Comparison of ENCODE assay signal across 25 cellular contexts in genomic region chr3:134803652-134804051, GRCh38. TPM values are rescaled to one million over a fixed set of nuclear protein-coding genes. Genes with fewer than 3 reads are reported as not detected.
DNase-seq lines count a peak whose midpoint lies in the region; ATAC-seq lines count a peak whose summit lies in the region.
"Had no signal": no experiment of that assay in that cellular context is flagged by ENCODE, and none has a peak within 500 bp of the region (broad histone marks: within the 10 kb centered on the region; RNA-seq: fewer than 3 reads in every experiment).

No MANE protein-coding gene starts in this region.

- peaks cover 11% of the 10 kb centered on the region for H3K36me3 Mint-ChIP-seq in T-helper 1 cell treated with Interleukin-12 subunit alpha and Interleukin-12 subunit beta and Interleukin-4 antibody, amounts not matched to agents 30 μg/mL and 1 μg/mL, for 36 hours (ENCODE audit: low read depth)
- H3K36me3 Mint-ChIP-seq in activated T-helper 1 cell treated with anti-CD3 and anti-CD28 coated beads, Interleukin-12 subunit alpha, Interleukin-12 subunit beta, Interleukin-2, Interleukin-4 antibody, amounts not matched to agents 30 ng/mL and 10 ng/mL and 1 ng/mL, durations not matched to agents 14 hours and 24 hours and 36 hours (ENCODE audit: low read depth), result peaks cover 9% of the 10 kb centered on the region
- H3K36me3 Mint-ChIP-seq: CD8-positive, alpha-beta T cell had no signal

- intact Hi-C loops in activated T-helper 1 cell treated with anti-CD3 and anti-CD28 coated beads, Interleukin-12 subunit alpha, Interleukin-12 subunit beta, Interleukin-2, Interleukin-4 antibody, amounts not matched to agents 30 ng/mL and 10 ng/mL and 1 ng/mL, durations not matched to agents 14 hours and 24 hours and 36 hours (cut with micrococcal nuclease), result loop anchor here (1.0 to 10.0 kb wide), 7 partner anchors 8 to 1394 kb away; partner anchors contain the start of genes ANAPC13, CEP63, EPHB1 and MSL2
- intact Hi-C loops in left ventricle myocardium superior (cut with micrococcal nuclease), result no loop called here

- ATAC-seq in GM18873 (IDR thresholded peaks at IDR 0.05; ENCODE audit: low FRiP score, unreplicated experiment) (no peak), left ventricle myocardium superior (no peak), GM21526 (IDR thresholded peaks at IDR 0.05; ENCODE audit: low FRiP score, unreplicated experiment) (no peak)
- ATAC-seq: CD8-positive, alpha-beta T cell; HepG2; K562 had no signal

- peaks cover 41% of the 10 kb centered on the region for H3K4me1 Mint-ChIP-seq in T-helper 1 cell treated with Interleukin-12 subunit alpha and Interleukin-12 subunit beta and Interleukin-4 antibody, amounts not matched to agents 30 μg/mL and 1 μg/mL, for 36 hours (ENCODE audit: low read depth)
- peaks cover 76% of the 10 kb centered on the region for H3K4me1 Mint-ChIP-seq in activated T-helper 1 cell treated with anti-CD3 and anti-CD28 coated beads, Interleukin-12 subunit alpha, Interleukin-12 subunit beta, Interleukin-2, Interleukin-4 antibody, amounts not matched to agents 30 ng/mL and 10 ng/mL and 1 ng/mL, durations not matched to agents 14 hours and 24 hours and 36 hours (ENCODE audit: low read depth)

- H3K4me3 Mint-ChIP-seq in T-helper 1 cell treated with Interleukin-12 subunit alpha and Interleukin-12 subunit beta and Interleukin-4 antibody, amounts not matched to agents 30 μg/mL and 1 μg/mL, for 36 hours, result peak overlapping the region; percentile 3
- no peak overlapping the region for H3K4me3 Mint-ChIP-seq in activated T-helper 1 cell treated with anti-CD3 and anti-CD28 coated beads, Interleukin-12 subunit alpha, Interleukin-12 subunit beta, Interleukin-2, Interleukin-4 antibody, amounts not matched to agents 30 ng/mL and 10 ng/mL and 1 ng/mL, durations not matched to agents 14 hours and 24 hours and 36 hours
- H3K4me3 Mint-ChIP-seq: CD8-positive, alpha-beta T cell; H9; HFFc6 had no signal

- in situ Hi-C loops in G401 (cut with HindIII; ENCODE audit: low sequenced_read_pairs), result no loop called here

- peaks cover 31% of the 10 kb centered on the region for H3K27me3 Mint-ChIP-seq in T-helper 1 cell treated with Interleukin-12 subunit alpha and Interleukin-12 subunit beta and Interleukin-4 antibody, amounts not matched to agents 30 μg/mL and 1 μg/mL, for 36 hours (ENCODE audit: low read depth)
- peaks cover 23% of the 10 kb centered on the region for H3K27me3 Mint-ChIP-seq in activated T-helper 1 cell treated with anti-CD3 and anti-CD28 coated beads, Interleukin-12 subunit alpha, Interleukin-12 subunit beta, Interleukin-2, Interleukin-4 antibody, amounts not matched to agents 30 ng/mL and 10 ng/mL and 1 ng/mL, durations not matched to agents 14 hours and 24 hours and 36 hours (ENCODE audit: insufficient read depth)

- peak overlapping the region; percentile 47 for H3K27ac Mint-ChIP-seq in T-helper 1 cell treated with Interleukin-12 subunit alpha and Interleukin-12 subunit beta and Interleukin-4 antibody, amounts not matched to agents 30 μg/mL and 1 μg/mL, for 36 hours
- peak overlapping the region; percentile 22 for H3K27ac Mint-ChIP-seq in activated T-helper 1 cell treated with anti-CD3 and anti-CD28 coated beads, Interleukin-12 subunit alpha, Interleukin-12 subunit beta, Interleukin-2, Interleukin-4 antibody, amounts not matched to agents 30 ng/mL and 10 ng/mL and 1 ng/mL, durations not matched to agents 14 hours and 24 hours and 36 hours
- H3K27ac Mint-ChIP-seq: CD8-positive, alpha-beta T cell; H9; HFFc6 had no signal

- peaks cover 4% of the 10 kb centered on the region for H3K9me3 Mint-ChIP-seq in T-helper 1 cell treated with Interleukin-12 subunit alpha and Interleukin-12 subunit beta and Interleukin-4 antibody, amounts not matched to agents 30 μg/mL and 1 μg/mL, for 36 hours
- peaks cover 10% of the 10 kb centered on the region for H3K9me3 Mint-ChIP-seq in activated T-helper 1 cell treated with anti-CD3 and anti-CD28 coated beads, Interleukin-12 subunit alpha, Interleukin-12 subunit beta, Interleukin-2, Interleukin-4 antibody, amounts not matched to agents 30 ng/mL and 10 ng/mL and 1 ng/mL, durations not matched to agents 14 hours and 24 hours and 36 hours
- H3K9me3 Mint-ChIP-seq: CD8-positive, alpha-beta T cell; H9; HFFc6 had no signal

- DNase-seq in T-helper 1 cell, result no peak
- peak; percentile 0 for DNase-seq in G401 (ENCODE audit: low spot score)
- DNase-seq in activated T-helper 1 cell treated with anti-CD3 and anti-CD28 coated beads, Interleukin-12 subunit alpha, Interleukin-12 subunit beta, Interleukin-2, Interleukin-4 antibody, amounts not matched to agents 30 ng/mL and 10 ng/mL and 1 ng/mL, durations not matched to agents 14 hours and 24 hours and 36 hours (ENCODE audit: low spot score), result no peak
- DNase-seq in left kidney (ENCODE audit: low read depth, low spot score), result peak; percentile 22
- DNase-seq in left ventricle myocardium superior, result no peak
- DNase-seq: ACHN, GDM1, GM23248, H9, HFFc6, MM.1S, NCI-H1048, NCI-H1436, NCI-H1930, NCI-H510A treated with DMSO at 0.1 percent for 48 hours, NCI-H748 treated with DMSO at 0.1 percent for 48 hours, SHP77 treated with DMSO at 0.1 percent for 48 hours, SK-N-SH had no signal

RNA-seq across cellular contexts. Expression of gene EPHB1, which starts 8.6 kb away (rescaled TPM):
- total RNA-seq in G401 (2014; rRNA removed; shearing (Covaris generic)), result not detected in 2 replicates
- 5.0 and 5.2 TPM in 2 replicates for total RNA-seq in activated T-helper 1 cell treated with anti-CD3 and anti-CD28 coated beads, Interleukin-12 subunit alpha, Interleukin-12 subunit beta, Interleukin-2, Interleukin-4 antibody, amounts not matched to agents 30 ng/mL and 10 ng/mL and 1 ng/mL, durations not matched to agents 14 hours and 24 hours and 36 hours
- 1.8 TPM for total RNA-seq in left ventricle myocardium superior
- total RNA-seq: CD8-positive, alpha-beta T cell; HT-29 had no signal

Comparison
In these comparisons a context has a peak if more than half of its experiments do, and no peak if none do; other contexts are left out.
1. DNase-seq: peak in G401 (single experiment) and left kidney (single experiment); none in T-helper 1 cell (0 of 5), activated T-helper 1 cell treated with anti-CD3 and anti-CD28 coated beads, Interleukin-12 subunit alpha, Interleukin-12 subunit beta, Interleukin-2, Interleukin-4 antibody, amounts not matched to agents 30 ng/mL and 10 ng/mL and 1 ng/mL, durations not matched to agents 14 hours and 24 hours and 36 hours (single experiment) and left ventricle myocardium superior (single experiment).